ENCODE assay signal across 20 cellular contexts in genomic region chr11:95897731-95898130, GRCh38. TPM values are rescaled to one million over a fixed set of nuclear protein-coding genes. Genes with fewer than 3 reads are reported as not detected.
DNase-seq lines count a peak whose midpoint lies in the region; ATAC-seq and TF ChIP-seq lines count a peak whose summit lies in the region.
"Had no signal": no experiment of that assay in that cellular context is flagged by ENCODE, and none has a peak within 500 bp of the region (broad histone marks: within the 10 kb centered on the region; RNA-seq: fewer than 3 reads in every experiment).

No MANE protein-coding gene starts in this region.

- H3K9me3 ChIP-seq in adrenal gland (replicated peaks in 1 of 3) (no peaks in the 10 kb centered on the region), fibroblast of lung (ENCODE audit: control insufficient read depth, insufficient read depth, low read depth, low read length) (no peaks in the 10 kb centered on the region)
- H3K9me3 ChIP-seq: gastroesophageal sphincter had no signal

- no peak for TF ChIP-seq POLR2A in adrenal gland (IDR thresholded peaks at IDR 0.05)

- no peak overlapping the region for H2AFZ ChIP-seq in fibroblast of lung (ENCODE audit: low read length)

- no peaks in the 10 kb centered on the region for H4K20me1 ChIP-seq in fibroblast of lung (ENCODE audit: control insufficient read depth, extremely low read depth, insufficient read depth, low read length)

- ATAC-seq in GM21526 (IDR thresholded peaks at IDR 0.05; ENCODE audit: low FRiP score, unreplicated experiment): no peak
- ATAC-seq: activated CD8-positive, alpha-beta memory T cell treated with anti-CD3 and anti-CD28 coated beads, Interleukin-2, amount 10 ng/mL, durations not matched to agents 7 days and 5 days; gastroesophageal sphincter; HepG2; naive thymus-derived CD4-positive, alpha-beta T cell; sciatic nerve; stimulated activated effector memory CD8-positive, alpha-beta T cell treated with anti-CD3 and anti-CD28 coated beads, Interleukin-12 subunit alpha, Interleukin-12 subunit beta, amount 100 ng/mL, for 72 hours had no signal

- H3K4me1 ChIP-seq in adrenal gland (replicated peaks in 1 of 2): peaks cover 0 to 4% of the 10 kb centered on the region in 2 donors
- no peaks in the 10 kb centered on the region for H3K4me1 ChIP-seq in fibroblast of lung (ENCODE audit: control insufficient read depth, extremely low read depth, insufficient read depth, low read length)

- intact Hi-C loops in adrenal gland (cut with DNase I): no loop called here

- H3K27ac ChIP-seq in adrenal gland: no peak overlapping the region
- no peak overlapping the region for H3K27ac ChIP-seq in fibroblast of lung (ENCODE audit: insufficient read depth, low read length)
- H3K27ac ChIP-seq: gastroesophageal sphincter had no signal

- no peak overlapping the region for H3K4me2 ChIP-seq in fibroblast of lung (ENCODE audit: extremely low read depth, insufficient read depth, low read length)

- H3K9ac ChIP-seq in fibroblast of lung (ENCODE audit: insufficient read depth, low read length): no peak overlapping the region

- no peaks in the 10 kb centered on the region for H3K36me3 ChIP-seq in adrenal gland (replicated peaks in 1 of 2)
- H3K36me3 ChIP-seq in fibroblast of lung (ENCODE audit: control insufficient read depth, insufficient read depth, low read length): no peaks in the 10 kb centered on the region
- H3K36me3 ChIP-seq: gastroesophageal sphincter had no signal

- H3K4me3 ChIP-seq in adrenal gland (no peak overlapping the region), fibroblast of lung (replicated peaks in 1 of 4; ENCODE audit: control extremely low read depth in 1 of 4, insufficient read depth in 1 of 4, low read depth in 3 of 4, low read length in 4 of 4) (no peak overlapping the region), skeletal muscle cell (ENCODE audit: low read depth, low read length) (no peak overlapping the region)
- H3K4me3 ChIP-seq: gastroesophageal sphincter had no signal

- no peaks in the 10 kb centered on the region for H3K27me3 ChIP-seq in adrenal gland
- H3K27me3 ChIP-seq in fibroblast of lung (ENCODE audit: control insufficient read depth, insufficient read depth, low read length): no peaks in the 10 kb centered on the region
- H3K27me3 ChIP-seq: gastroesophageal sphincter had no signal

- 53 to 63% (median 55%) methylated on average over 7 of the region's 7 CpGs for WGBS in adrenal gland, 4 donors

- TF ChIP-seq CTCF in adrenal gland (IDR thresholded peaks at IDR 0.05) (no peak), fibroblast of lung (conservative IDR thresholded peaks at IDR 0.05 in 1 of 2, IDR thresholded peaks at IDR 0.05 in 1 of 2; ENCODE audit: low read depth in 1 of 2, low read length in 2 of 2) (no peak)

- DNase-seq in EH (ENCODE audit: low read depth) (peak; percentile 36), adrenal gland (peak in 5 of 7 donors; percentile 17 to 29 (median 21)), fibroblast of lung (ENCODE audit: low read depth in 2 of 2) (peak; percentile 67 to 84), skeletal muscle cell (ENCODE audit: low read depth) (peak; percentile 39), cerebellum (ENCODE audit: low spot score) (no peak), SK-N-DZ (ENCODE audit: low spot score) (no peak), Ammon's horn (ENCODE audit: low spot score) (no peak)
- DNase-seq: activated CD4-positive, alpha-beta T cell treated with anti-CD3 and anti-CD28 coated beads, Interleukin-2, amount 10 ng/mL, durations not matched to agents 24 days and 14 days; activated CD8-positive, alpha-beta memory T cell treated with anti-CD3 and anti-CD28 coated beads, Interleukin-2, amount 10 ng/mL, durations not matched to agents 7 days and 5 days; dermis blood vessel endothelial cell; DMS79; naive thymus-derived CD4-positive, alpha-beta T cell; NCI-H1417 treated with DMSO at 0.1 percent for 48 hours; NCI-H526 treated with DMSO at 0.1 percent for 48 hours; SW 1271 had no signal

- H3K79me2 ChIP-seq in fibroblast of lung (ENCODE audit: control insufficient read depth, insufficient read depth, low read length): peaks cover 18% of the 10 kb centered on the region

RNA-seq across cellular contexts. Expression of gene MTMR2, which starts 26.2 kb away (rescaled TPM):
- 10 to 100 TPM; 17.6 to 31.6 (median 26.4) TPM for total RNA-seq in adrenal gland
- 10 to 100 TPM in 1 of 3 donors, 1 to 10 TPM in 2; 6.9 to 25.3 (median 9.0) TPM for polyA plus RNA-seq in adrenal gland
- total RNA-seq in fibroblast of lung: 25.4 and 29.2 TPM in 2 replicates
- 39.0 and 48.2 TPM in 2 replicates for polyA plus RNA-seq in fibroblast of lung
- polyA plus RNA-seq in fibroblast of lung (2012): 33.9 and 36.6 TPM in 2 replicates
- polyA minus RNA-seq in fibroblast of lung (ENCODE audit: low replicate concordance): 10.4 and 11.9 TPM in 2 replicates
- total RNA-seq in cerebellum: 29.3 TPM
- 22.1 and 23.0 TPM in 2 replicates for polyA plus RNA-seq in SK-N-DZ (2014; cell fraction: cytosol; rRNA removed)
- 10.2 and 14.9 TPM in 2 replicates for polyA plus RNA-seq in SK-N-DZ (2014; cell fraction: nucleus; rRNA removed)

Comparison
In these comparisons a context has a peak if more than half of its experiments do, and no peak if none do; other contexts are left out.
1. DNase-seq: peak in EH (single experiment), adrenal gland (5 of 7), fibroblast of lung (2 of 2) and skeletal muscle cell (single experiment); none in cerebellum (single experiment), SK-N-DZ (single experiment) and Ammon's horn (single experiment).